ENCODE assay signal across 14 cellular contexts in genomic region chr1:35915693-35916092, GRCh38. TPM values are rescaled to one million over a fixed set of nuclear protein-coding genes. Genes with fewer than 3 reads are reported as not detected.
DNase-seq lines count a peak whose midpoint lies in the region; ATAC-seq lines count a peak whose summit lies in the region.
"Had no signal": no experiment of that assay in that cellular context is flagged by ENCODE, and none has a peak within 500 bp of the region (broad histone marks: within the 10 kb centered on the region; RNA-seq: fewer than 3 reads in every experiment).

No MANE protein-coding gene starts in this region.

- DNase-seq in EL (peak; percentile 31), M059J (ENCODE audit: low read depth) (peak; percentile 29), astrocyte of the hippocampus (ENCODE audit: low read depth, low spot score) (peak; percentile 48), iris pigment epithelial cell (ENCODE audit: low read depth) (peak; percentile 38)
- DNase-seq in activated effector memory CD4-positive, alpha-beta T cell treated with anti-CD3 and anti-CD28 coated beads, Interleukin-2, amount 50 U/mL, for 16 hours: no peak
- DNase-seq in stimulated activated naive CD8-positive, alpha-beta T cell treated with anti-CD3 and anti-CD28 coated beads, Interleukin-15, Interleukin-2, amounts not matched to agents 100 U/mL and 50 U/mL, for 24 hours: no peak
- DNase-seq: DMS 273 treated with DMSO at 0.1 percent for 48 hours, MV-4-11, NCI-H1436 treated with DMSO at 0.1 percent for 48 hours, NCI-H2029 treated with DMSO at 0.1 percent for 48 hours, NCI-H345, NCI-H69, SW 1271 had no signal

- ATAC-seq in HG02973 (IDR thresholded peaks at IDR 0.05; ENCODE audit: unreplicated experiment): no peak
- no peak for ATAC-seq in stimulated activated naive CD8-positive, alpha-beta T cell treated with anti-CD3 and anti-CD28 coated beads, Interleukin-15, Interleukin-2, amounts not matched to agents 100 U/mL and 50 U/mL, for 24 hours

RNA-seq across cellular contexts. Expression of gene AGO3, which starts 15.2 kb away (rescaled TPM):
- total RNA-seq in M059J (2014; rRNA removed; shearing (Covaris generic)): 8.1 and 19.3 TPM in 2 replicates

RNA-seq across cellular contexts. Expression of gene AGO1, which starts 32.7 kb away (rescaled TPM):
- total RNA-seq in M059J (2014; rRNA removed; shearing (Covaris generic)): 7.1 and 12.0 TPM in 2 replicates

Comparison
In these comparisons a context has a peak if more than half of its experiments do, and no peak if none do; other contexts are left out.
1. DNase-seq: peak in EL (single experiment), M059J (single experiment), astrocyte of the hippocampus (single experiment) and iris pigment epithelial cell (single experiment); none in activated effector memory CD4-positive, alpha-beta T cell treated with anti-CD3 and anti-CD28 coated beads, Interleukin-2, amount 50 U/mL, for 16 hours (single experiment) and stimulated activated naive CD8-positive, alpha-beta T cell treated with anti-CD3 and anti-CD28 coated beads, Interleukin-15, Interleukin-2, amounts not matched to agents 100 U/mL and 50 U/mL, for 24 hours (single experiment).